10 cellular contexts compared by ENCODE assay signal in the genomic region with DNA sequence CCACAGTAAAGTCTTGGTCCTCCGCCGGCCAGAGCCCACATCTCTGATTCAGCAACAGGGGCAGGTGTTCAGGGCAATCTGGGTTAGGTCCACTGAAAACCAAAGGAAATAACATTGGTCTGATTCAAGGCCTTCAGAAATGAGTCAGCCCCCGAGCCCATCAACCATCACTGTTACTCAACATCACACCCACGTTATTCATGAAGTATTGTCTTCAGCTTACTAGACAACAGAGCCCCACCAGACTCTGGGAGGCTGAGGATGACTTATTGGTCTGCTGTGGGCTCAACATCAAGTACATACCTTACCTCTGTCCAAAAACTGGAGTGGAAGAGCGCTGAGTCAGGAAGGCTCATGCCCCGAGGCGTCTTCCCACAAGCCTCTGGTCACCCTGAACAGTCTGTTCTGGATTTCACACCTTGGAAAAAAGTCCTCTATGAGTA.
DNase-seq lines count a peak whose midpoint lies in the region; ATAC-seq, FAIRE-seq and TF ChIP-seq lines count a peak whose summit lies in the region.
"Had no signal": no experiment of that assay in that cellular context is flagged by ENCODE, and none has a peak within 500 bp of the region (broad histone marks: within the 10 kb centered on the region; RNA-seq: fewer than 3 reads in every experiment).

No MANE protein-coding gene starts in this region.

- no peak overlapping the region for H2AFZ ChIP-seq in endothelial cell of umbilical vein (ENCODE audit: low read depth, low read length)

- no peak for TF ChIP-seq CTCF in endothelial cell of umbilical vein (IDR thresholded peaks at IDR 0.05; ENCODE audit: extremely low read depth in 1 of 2, insufficient read depth in 1 of 2, low read depth in 1 of 2, low read length in 2 of 2)
- TF ChIP-seq CTCF in gastrocnemius medialis (IDR thresholded peaks at IDR 0.05 in 4 of 5, conservative IDR thresholded peaks at IDR 0.05 in 1 of 5), result no peak

- DNase-seq in activated T-cell treated with anti-CD3 and anti-CD28 coated beads for 48 hours (ENCODE audit: low read depth) (peak; percentile 24), activated T-cell treated with anti-CD3 and anti-CD28 coated beads for 4 hours (no peak), NOMO-1 treated with DMSO at 0.1 percent for 48 hours (lab: John Stamatoyannopoulos, UW; ENCODE audit: unreplicated experiment) (peak; percentile 65), endothelial cell of umbilical vein (ENCODE audit: low read depth, low spot score) (peak; percentile 96), gastrocnemius medialis (peak; percentile 43 to 74), NCI-H2196 treated with DMSO at 0.1 percent for 48 hours (lab: John Stamatoyannopoulos, UW; ENCODE audit: unreplicated experiment) (no peak), NCI-H2227 (lab: John Stamatoyannopoulos, UW; ENCODE audit: unreplicated experiment) (no peak)

- H3K4me3 ChIP-seq in endothelial cell of umbilical vein (replicated peaks in 1 of 3; ENCODE audit: insufficient read depth in 1 of 3, low read depth in 1 of 3, low read length in 3 of 3), result no peak overlapping the region
- no peak overlapping the region for H3K4me3 ChIP-seq in gastrocnemius medialis
- H3K4me3 ChIP-seq: cardiac muscle cell had no signal

- peak overlapping the region; percentile 80 for H3K27ac ChIP-seq in endothelial cell of umbilical vein (ENCODE audit: insufficient read depth, low read depth, low read length)
- H3K27ac ChIP-seq in gastrocnemius medialis, result peak overlapping the region; percentile 20 to 62 (median 44)
- H3K27ac ChIP-seq: cardiac muscle cell had no signal

- no peak overlapping the region for H3K4me2 ChIP-seq in endothelial cell of umbilical vein (ENCODE audit: insufficient read depth, low read length)

- H3K4me1 ChIP-seq in endothelial cell of umbilical vein (ENCODE audit: control insufficient read depth, extremely low read depth, insufficient read depth, low read length) (peaks cover 26% of the 10 kb centered on the region), gastrocnemius medialis (peaks cover 0 to 6% of the 10 kb centered on the region in 2 donors)

- CTCF ChIA-PET in endothelial cell of umbilical vein (lab: Charles Lee), result interaction anchor here (1.0 to 2.6 kb wide), 11 partner anchors 8 to 448 kb away, joined by 3 to 17 read pairs (median 5); no protein-coding TSS in a partner anchor

- H3K9me3 ChIP-seq in endothelial cell of umbilical vein (replicated peaks; ENCODE audit: control insufficient read depth, insufficient read depth, low read length) (no peaks in the 10 kb centered on the region), gastrocnemius medialis (no peaks in the 10 kb centered on the region)

- TF ChIP-seq POLR2A in endothelial cell of umbilical vein (IDR thresholded peaks at IDR 0.05; ENCODE audit: low read depth, low read length), result peak; percentile 29
- peak in 1 of 2 donors; percentile 24 for TF ChIP-seq POLR2A in gastrocnemius medialis (IDR thresholded peaks at IDR 0.05)

- BruUV-seq in endothelial cell of umbilical vein (replicated peaks; lab: Mats Ljungman, UMichigan), result no TSS peak

- H4K20me1 ChIP-seq in endothelial cell of umbilical vein (replicated peaks; ENCODE audit: control insufficient read depth, extremely low read depth, insufficient read depth, low read length), result no peaks in the 10 kb centered on the region

- H3K27me3 ChIP-seq in endothelial cell of umbilical vein (ENCODE audit: control insufficient read depth in 2 of 2, insufficient read depth in 2 of 2, low read length in 2 of 2) (no peaks in the 10 kb centered on the region), gastrocnemius medialis (no peaks in the 10 kb centered on the region)
- H3K27me3 ChIP-seq: cardiac muscle cell had no signal

- no peaks in the 10 kb centered on the region for H3K79me2 ChIP-seq in endothelial cell of umbilical vein (ENCODE audit: control insufficient read depth, insufficient read depth, low read length)

- dilution Hi-C loops in endothelial cell of umbilical vein (cut with MboI; ENCODE audit: extremely low pct_ligation_motif_present, low sequenced_read_pairs), result no loop called here

- no peaks in the 10 kb centered on the region for H3K9me1 ChIP-seq in endothelial cell of umbilical vein (replicated peaks; ENCODE audit: control insufficient read depth, extremely low read depth, insufficient read depth, low read length)

- intact Hi-C loops in endothelial cell of umbilical vein (cut with micrococcal nuclease), result loop anchor here (1.0 to 2.0 kb wide), 8 partner anchors 8 to 236 kb away; a partner anchor contains a TSS
- intact Hi-C loops in gastrocnemius medialis (cut with DNase I; ENCODE audit: low total_unique reads), result no loop called here

- H3K9ac ChIP-seq in endothelial cell of umbilical vein (replicated peaks; ENCODE audit: extremely low read depth, insufficient read depth, low read length), result peak overlapping the region; percentile 36

- POLR2A ChIA-PET in endothelial cell of umbilical vein (lab: Charles Lee), result interaction anchor here (0.5 to 2.6 kb wide), 5 partner anchors 11 to 334 kb away, joined by 3 to 10 read pairs (median 3); a partner anchor contains a TSS

- FAIRE-seq in endothelial cell of umbilical vein (lab: Jason Lieb, UNC), result peak; percentile 100
- FAIRE-seq: G401.6 had no signal

- ATAC-seq in HG02571 (IDR thresholded peaks at IDR 0.05; ENCODE audit: unreplicated experiment), result peak; percentile 80
- peak; percentile 76 to 81 for ATAC-seq in gastrocnemius medialis

- no peaks in the 10 kb centered on the region for H3K36me3 ChIP-seq in endothelial cell of umbilical vein (ENCODE audit: control insufficient read depth in 2 of 2, extremely low read depth in 1 of 2, insufficient read depth in 2 of 2, low read length in 2 of 2)
- H3K36me3 ChIP-seq in gastrocnemius medialis, result no peaks in the 10 kb centered on the region
- H3K36me3 ChIP-seq: cardiac muscle cell had no signal

- in situ Hi-C loops in gastrocnemius medialis (cut with MboI; ENCODE audit: low sequenced_read_pairs in 4 of 4), result no loop called here

TF ChIP-seq in endothelial cell of umbilical vein, 7 proteins besides CTCF, POLR2A, EP300 and RAD21:
- TF ChIP-seq GATA2 (IDR thresholded peaks at IDR 0.05; ENCODE audit: insufficient read depth, insufficient read length, low read depth, low read length) (peak; percentile 69), POLR2AphosphoS5 (IDR thresholded peaks at IDR 0.05; ENCODE audit: insufficient read depth, low read depth, low read length) (peak; percentile 84), EZH2 (IDR thresholded peaks at IDR 0.05; ENCODE audit: borderline replicate concordance, low read depth, low read length, severe bottlenecking) (no peak), JUN (IDR thresholded peaks at IDR 0.05; ENCODE audit: borderline replicate concordance, insufficient read depth, insufficient read length, low read depth) (peak; percentile 92), FOS (IDR thresholded peaks at IDR 0.05; ENCODE audit: borderline replicate concordance, insufficient read depth, low read length) (peak; percentile 100), MYC (IDR thresholded peaks at IDR 0.05; ENCODE audit: low read depth, low read length) (no peak)
- TF ChIP-seq, protein P1, sequence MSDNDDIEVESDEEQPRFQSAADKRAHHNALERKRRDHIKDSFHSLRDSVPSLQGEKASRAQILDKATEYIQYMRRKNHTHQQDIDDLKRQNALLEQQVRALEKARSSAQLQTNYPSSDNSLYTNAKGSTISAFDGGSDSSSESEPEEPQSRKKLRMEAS (IDR thresholded peaks at IDR 0.05; ENCODE audit: insufficient read depth, insufficient read length), result no peak

Comparison
In these comparisons a context has a peak if more than half of its experiments do, and no peak if none do; other contexts are left out.
1. DNase-seq: peak in activated T-cell treated with anti-CD3 and anti-CD28 coated beads for 48 hours (single experiment), NOMO-1 treated with DMSO at 0.1 percent for 48 hours (single experiment), endothelial cell of umbilical vein (single experiment) and gastrocnemius medialis (2 of 2); none in activated T-cell treated with anti-CD3 and anti-CD28 coated beads for 4 hours (single experiment), NCI-H2196 treated with DMSO at 0.1 percent for 48 hours (single experiment) and NCI-H2227 (single experiment).